ENCODE assay signal across 8 cellular contexts in the genomic region with DNA sequence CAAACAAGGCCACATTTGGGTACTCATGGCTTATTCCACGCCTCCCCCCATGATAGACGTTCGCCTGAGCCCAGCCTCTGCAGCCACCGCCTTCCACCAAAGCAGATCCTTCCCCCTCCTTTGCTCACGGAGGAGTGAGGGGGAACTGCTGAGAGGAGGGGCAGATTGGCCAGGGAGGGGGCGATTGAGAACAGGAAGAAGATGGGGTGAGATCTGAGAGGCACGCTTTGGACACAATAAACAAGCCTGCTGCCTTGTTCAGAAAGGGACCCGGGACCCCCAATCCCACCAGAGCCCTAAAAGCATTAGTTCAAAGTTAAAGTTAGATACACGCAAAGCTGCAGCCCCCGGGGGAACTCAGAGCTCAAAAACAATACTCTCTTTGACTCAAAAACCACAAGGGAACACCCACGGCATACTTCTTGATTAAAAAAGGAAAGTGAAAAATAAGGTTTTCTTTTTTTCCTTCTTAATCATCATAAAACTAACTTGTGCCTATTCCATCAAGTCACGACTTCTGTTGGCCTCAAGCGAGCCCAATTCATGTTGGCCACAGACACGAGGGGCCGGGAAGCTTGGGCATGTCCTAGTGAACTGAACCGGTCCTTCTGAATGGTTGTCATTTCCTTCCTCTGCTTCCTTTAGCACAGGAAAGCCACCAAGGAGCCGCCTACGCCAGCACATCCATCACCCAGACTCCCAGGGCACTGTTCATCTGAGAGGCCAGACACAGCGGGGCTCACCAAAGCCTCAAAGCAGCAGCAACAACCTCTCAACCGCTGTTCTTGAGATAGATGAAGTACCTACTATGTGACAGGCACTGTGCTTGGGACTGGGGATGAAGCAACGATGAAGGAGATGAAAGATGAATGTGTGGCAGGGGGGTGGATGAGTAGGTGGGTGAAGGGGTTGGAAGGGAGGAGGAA. TPM values are rescaled to one million over a fixed set of nuclear protein-coding genes. Genes with fewer than 3 reads are reported as not detected.
A peak's percentile ranks its signal among the peaks of the same experiment; 100 is the strongest.
DNase-seq lines count a peak whose midpoint lies in the region; ATAC-seq and TF ChIP-seq lines count a peak whose summit lies in the region.

No MANE protein-coding gene starts in this region.

- CTCF ChIA-PET in activated CD4-positive, alpha-beta T cell treated with anti-CD3 and anti-CD28 coated beads, Interleukin-2, amount 10 ng/mL, durations not matched to agents 7 days and 5 days (lab: Charles Lee): interaction anchor here (1.1 to 2.1 kb wide), 3 partner anchors 11 to 93 kb away, joined by 3 to 8 read pairs (median 6); no protein-coding TSS in a partner anchor
- CTCF ChIA-PET in WTC11 (lab: Charles Lee): no interaction called here

- peaks cover 74% of the 10 kb centered on the region for H3K36me3 Mint-ChIP-seq in activated CD4-positive, alpha-beta T cell treated with anti-CD3 and anti-CD28 coated beads, Interleukin-2, amount 10 ng/mL, durations not matched to agents 7 days and 5 days (ENCODE audit: low read depth)
- H3K36me3 Mint-ChIP-seq in stimulated activated naive B cell treated with anti-CD40 and anti-IgM and Interleukin-4, amounts not matched to agents 10 μg/mL and 1 μg/mL and 100 μg/mL, for 72 hours: peaks cover 26 to 61% of the 10 kb centered on the region in 2 donors
- no peaks in the 10 kb centered on the region for H3K36me3 Mint-ChIP-seq in WTC11

- peak; percentile 70 for DNase-seq in CD1c-positive myeloid dendritic cell (ENCODE audit: extremely low spot score)
- peak; percentile 47 for DNase-seq in activated CD4-positive, alpha-beta T cell treated with anti-CD3 and anti-CD28 coated beads, Interleukin-2, amount 10 ng/mL, durations not matched to agents 7 days and 5 days
- peak; percentile 61 for DNase-seq in germinal center (ENCODE audit: low spot score)
- DNase-seq in stimulated activated naive B cell treated with anti-CD40 and anti-IgM and Interleukin-4, amounts not matched to agents 10 μg/mL and 1 μg/mL and 100 μg/mL, for 72 hours: peak; percentile 53
- no peak for DNase-seq in WTC11 (ENCODE audit: low spot score)

- H3K9me3 Mint-ChIP-seq in activated CD4-positive, alpha-beta T cell treated with anti-CD3 and anti-CD28 coated beads, Interleukin-2, amount 10 ng/mL, durations not matched to agents 7 days and 5 days: no peaks in the 10 kb centered on the region
- H3K9me3 Mint-ChIP-seq in stimulated activated naive B cell treated with anti-CD40 and anti-IgM and Interleukin-4, amounts not matched to agents 10 μg/mL and 1 μg/mL and 100 μg/mL, for 72 hours: peaks cover 3 to 9% of the 10 kb centered on the region in 2 donors
- peaks cover 3% of the 10 kb centered on the region; the same call in 1 of the 2 replicates for H3K9me3 Mint-ChIP-seq in WTC11

- peaks cover 97% of the 10 kb centered on the region for H3K4me1 Mint-ChIP-seq in activated CD4-positive, alpha-beta T cell treated with anti-CD3 and anti-CD28 coated beads, Interleukin-2, amount 10 ng/mL, durations not matched to agents 7 days and 5 days
- H3K4me1 Mint-ChIP-seq in stimulated activated naive B cell treated with anti-CD40 and anti-IgM and Interleukin-4, amounts not matched to agents 10 μg/mL and 1 μg/mL and 100 μg/mL, for 72 hours: peaks cover 63 to 91% of the 10 kb centered on the region in 2 donors
- peaks cover 9% of the 10 kb centered on the region for H3K4me1 Mint-ChIP-seq in WTC11

- H3K4me3 Mint-ChIP-seq in activated CD4-positive, alpha-beta T cell treated with anti-CD3 and anti-CD28 coated beads, Interleukin-2, amount 10 ng/mL, durations not matched to agents 7 days and 5 days: peak overlapping the region; percentile 56
- H3K4me3 Mint-ChIP-seq in stimulated activated naive B cell treated with anti-CD40 and anti-IgM and Interleukin-4, amounts not matched to agents 10 μg/mL and 1 μg/mL and 100 μg/mL, for 72 hours: peak overlapping the region; percentile 67 to 75
- no peak overlapping the region for H3K4me3 Mint-ChIP-seq in WTC11

- peak; percentile 50 for ATAC-seq in HG02852 (IDR thresholded peaks at IDR 0.05; ENCODE audit: unreplicated experiment)
- peak; percentile 56 to 65 for ATAC-seq in stimulated activated naive B cell treated with anti-CD40 and anti-IgM and Interleukin-4, amounts not matched to agents 10 μg/mL and 1 μg/mL and 100 μg/mL, for 72 hours (replicated peaks)
- no peak for ATAC-seq in HG03135 (IDR thresholded peaks at IDR 0.05; ENCODE audit: unreplicated experiment)
- ATAC-seq in HG02840 (IDR thresholded peaks at IDR 0.05; ENCODE audit: low FRiP score, unreplicated experiment): no peak
- ATAC-seq in WTC11: no peak

- H3K27ac Mint-ChIP-seq in activated CD4-positive, alpha-beta T cell treated with anti-CD3 and anti-CD28 coated beads, Interleukin-2, amount 10 ng/mL, durations not matched to agents 7 days and 5 days: peak overlapping the region; percentile 93
- peak overlapping the region; percentile 84 for H3K27ac Mint-ChIP-seq in stimulated activated naive B cell treated with anti-CD40 and anti-IgM and Interleukin-4, amounts not matched to agents 10 μg/mL and 1 μg/mL and 100 μg/mL, for 72 hours
- no peak overlapping the region for H3K27ac Mint-ChIP-seq in WTC11

- POLR2A ChIA-PET in activated CD4-positive, alpha-beta T cell treated with anti-CD3 and anti-CD28 coated beads, Interleukin-2, amount 10 ng/mL, durations not matched to agents 7 days and 5 days (lab: Charles Lee): interaction anchor here (1.1 kb wide), 1 partner anchor 17 kb away, joined by 3 read pairs; no protein-coding TSS in a partner anchor
- POLR2A ChIA-PET in WTC11 (lab: Charles Lee): interaction anchor here (0.6 kb wide), 1 partner anchor 93 kb away, joined by 8 read pairs; no protein-coding TSS in a partner anchor

- H3K27me3 Mint-ChIP-seq in activated CD4-positive, alpha-beta T cell treated with anti-CD3 and anti-CD28 coated beads, Interleukin-2, amount 10 ng/mL, durations not matched to agents 7 days and 5 days: no peaks in the 10 kb centered on the region
- H3K27me3 Mint-ChIP-seq in stimulated activated naive B cell treated with anti-CD40 and anti-IgM and Interleukin-4, amounts not matched to agents 10 μg/mL and 1 μg/mL and 100 μg/mL, for 72 hours: no peaks in the 10 kb centered on the region
- H3K27me3 Mint-ChIP-seq in WTC11 (ENCODE audit: low read depth): no peaks in the 10 kb centered on the region

- no peak for TF ChIP-seq CTCF in WTC11 (IDR thresholded peaks at IDR 0.05)

TF ChIP-seq in WTC11, 78 proteins besides CTCF, POLR2A, EP300 and RAD21 (continues in another document):
- TF ChIP-seq SOX15 (CRISPR knock-in tag; IDR thresholded peaks at IDR 0.05): no peak
- TF ChIP-seq CREM (CRISPR knock-in tag; IDR thresholded peaks at IDR 0.05): no peak
- TF ChIP-seq IRF2 (CRISPR knock-in tag; IDR thresholded peaks at IDR 0.05; ENCODE audit: borderline replicate concordance, low read depth): no peak
- no peak for TF ChIP-seq TCF7 (CRISPR knock-in tag; IDR thresholded peaks at IDR 0.05; ENCODE audit: low read depth)
- TF ChIP-seq FOXK1 (CRISPR knock-in tag; IDR thresholded peaks at IDR 0.05): no peak
- TF ChIP-seq, protein P1, sequence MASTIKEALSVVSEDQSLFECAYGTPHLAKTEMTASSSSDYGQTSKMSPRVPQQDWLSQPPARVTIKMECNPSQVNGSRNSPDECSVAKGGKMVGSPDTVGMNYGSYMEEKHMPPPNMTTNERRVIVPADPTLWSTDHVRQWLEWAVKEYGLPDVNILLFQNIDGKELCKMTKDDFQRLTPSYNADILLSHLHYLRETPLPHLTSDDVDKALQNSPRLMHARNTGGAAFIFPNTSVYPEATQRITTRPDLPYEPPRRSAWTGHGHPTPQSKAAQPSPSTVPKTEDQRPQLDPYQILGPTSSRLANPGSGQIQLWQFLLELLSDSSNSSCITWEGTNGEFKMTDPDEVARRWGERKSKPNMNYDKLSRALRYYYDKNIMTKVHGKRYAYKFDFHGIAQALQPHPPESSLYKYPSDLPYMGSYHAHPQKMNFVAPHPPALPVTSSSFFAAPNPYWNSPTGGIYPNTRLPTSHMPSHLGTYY (CRISPR knock-in tag; IDR thresholded peaks at IDR 0.05): no peak
- TF ChIP-seq OVOL2 (CRISPR knock-in tag; IDR thresholded peaks at IDR 0.05; ENCODE audit: borderline replicate concordance): no peak
- no peak for TF ChIP-seq ETV6 (CRISPR knock-in tag; IDR thresholded peaks at IDR 0.05)
- TF ChIP-seq, protein P2, sequence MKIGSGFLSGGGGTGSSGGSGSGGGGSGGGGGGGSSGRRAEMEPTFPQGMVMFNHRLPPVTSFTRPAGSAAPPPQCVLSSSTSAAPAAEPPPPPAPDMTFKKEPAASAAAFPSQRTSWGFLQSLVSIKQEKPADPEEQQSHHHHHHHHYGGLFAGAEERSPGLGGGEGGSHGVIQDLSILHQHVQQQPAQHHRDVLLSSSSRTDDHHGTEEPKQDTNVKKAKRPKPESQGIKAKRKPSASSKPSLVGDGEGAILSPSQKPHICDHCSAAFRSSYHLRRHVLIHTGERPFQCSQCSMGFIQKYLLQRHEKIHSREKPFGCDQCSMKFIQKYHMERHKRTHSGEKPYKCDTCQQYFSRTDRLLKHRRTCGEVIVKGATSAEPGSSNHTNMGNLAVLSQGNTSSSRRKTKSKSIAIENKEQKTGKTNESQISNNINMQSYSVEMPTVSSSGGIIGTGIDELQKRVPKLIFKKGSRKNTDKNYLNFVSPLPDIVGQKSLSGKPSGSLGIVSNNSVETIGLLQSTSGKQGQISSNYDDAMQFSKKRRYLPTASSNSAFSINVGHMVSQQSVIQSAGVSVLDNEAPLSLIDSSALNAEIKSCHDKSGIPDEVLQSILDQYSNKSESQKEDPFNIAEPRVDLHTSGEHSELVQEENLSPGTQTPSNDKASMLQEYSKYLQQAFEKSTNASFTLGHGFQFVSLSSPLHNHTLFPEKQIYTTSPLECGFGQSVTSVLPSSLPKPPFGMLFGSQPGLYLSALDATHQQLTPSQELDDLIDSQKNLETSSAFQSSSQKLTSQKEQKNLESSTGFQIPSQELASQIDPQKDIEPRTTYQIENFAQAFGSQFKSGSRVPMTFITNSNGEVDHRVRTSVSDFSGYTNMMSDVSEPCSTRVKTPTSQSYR (CRISPR knock-in tag; IDR thresholded peaks at IDR 0.05): no peak

RNA-seq across cellular contexts. Expression of a gene that starts 44.7 kb away (rescaled TPM):
- 10 to 100 TPM; 62.0 to 68.8 TPM for total RNA-seq in activated CD4-positive, alpha-beta T cell treated with anti-CD3 and anti-CD28 coated beads, Interleukin-2, amount 10 ng/mL, durations not matched to agents 7 days and 5 days
- 1.7 to 3.0 TPM (median 2.3 TPM) in 3 replicates for total RNA-seq in WTC11 (2021)

Comparison
In these comparisons a context has a peak if more than half of its experiments do, and no peak if none do; other contexts are left out.
1. ATAC-seq: peak in HG02852 (single experiment) and stimulated activated naive B cell treated with anti-CD40 and anti-IgM and Interleukin-4, amounts not matched to agents 10 μg/mL and 1 μg/mL and 100 μg/mL, for 72 hours (2 of 2); none in HG03135 (single experiment), HG02840 (single experiment) and WTC11 (single experiment).
2. RNA of a gene that starts 44.7 kb away (total RNA-seq): 62.0 to 68.8 TPM in activated CD4-positive, alpha-beta T cell treated with anti-CD3 and anti-CD28 coated beads, Interleukin-2, amount 10 ng/mL, durations not matched to agents 7 days and 5 days; 1.7 to 3.0 TPM in WTC11; every median in the first group is over 10 times any median in the second.